ENCODE assay signal across 22 cellular contexts in genomic region chr1:167698313-167698712, GRCh38. TPM values are rescaled to one million over a fixed set of nuclear protein-coding genes. Genes with fewer than 3 reads are reported as not detected.
A peak's percentile ranks its signal among the peaks of the same experiment; 100 is the strongest.
DNase-seq lines count a peak whose midpoint lies in the region; ATAC-seq, FAIRE-seq and TF ChIP-seq lines count a peak whose summit lies in the region.
"Had no signal": no experiment of that assay in that cellular context is flagged by ENCODE, and none has a peak within 500 bp of the region (broad histone marks: within the 10 kb centered on the region; RNA-seq: fewer than 3 reads in every experiment).

No MANE protein-coding gene starts in this region.

- 55 to 62% methylated on average over 3 to 4 of the region's 4 CpGs for WGBS in aorta, 2 donors

- H3K9me1 ChIP-seq in keratinocyte (ENCODE audit: control insufficient read depth, extremely low read depth, insufficient read depth, low read length) = peaks cover 2% of the 10 kb centered on the region

- H4K20me1 ChIP-seq in keratinocyte (ENCODE audit: control insufficient read depth, extremely low read depth, insufficient read depth, low read length) = no peaks in the 10 kb centered on the region

- POLR2A ChIA-PET in activated B cell treated with CpG ODN at 0.5 μM for 24 hours (lab: Charles Lee) = interaction anchor here (2.1 to 2.6 kb wide), 2 partner anchors 10 to 16 kb away, joined by 6 to 12 read pairs; no protein-coding TSS in a partner anchor

- intact Hi-C loops in left ventricle myocardium inferior (cut with micrococcal nuclease) = no loop called here
- intact Hi-C loops in Right ventricle myocardium inferior (cut with DNase I) = no loop called here
- intact Hi-C loops in activated B cell treated with CpG ODN at 0.5 μM for 24 hours (cut with micrococcal nuclease) = no loop called here
- intact Hi-C loops in aorta (cut with DNase I) = no loop called here
- intact Hi-C loops in kidney (cut with DNase I) = no loop called here

- DNase-seq in left ventricle myocardium inferior (no peak), Right ventricle myocardium inferior (ENCODE audit: missing footprints) (no peak), activated B cell treated with CpG ODN at 0.5 μM for 24 hours (no peak), keratinocyte (ENCODE audit: low read depth, low spot score) (no peak), aorta (no peak), foreskin fibroblast (no peak), kidney (no peak), WERI-Rb-1 (no peak)
- DNase-seq: activated CD4-positive, alpha-beta T cell treated with anti-CD3 and anti-CD28 coated beads for 48 hours; mesenchymal stem cell; NCI-H1694 treated with DMSO at 0.1 percent for 48 hours; NCI-H2171; NCI-H510A treated with DMSO at 0.1 percent for 48 hours; stimulated activated CD4-positive, alpha-beta T cell treated with anti-CD3 and anti-CD28 coated beads, Interleukin-4, amount 100 ng/mL, for 1 hour; stimulated activated naive CD4-positive, alpha-beta T cell treated with Interleukin-2 at 50 U/mL for 16 hours; uterus had no signal

- no peak overlapping the region for H3K4me2 ChIP-seq in keratinocyte (ENCODE audit: control insufficient read depth, extremely low read depth, insufficient read depth, low read depth, low read length)

- no peak overlapping the region for H2AFZ ChIP-seq in keratinocyte (ENCODE audit: control insufficient read depth, low read length)

- dilution Hi-C loops in keratinocyte (cut with MboI; ENCODE audit: extremely low pct_ligation_motif_present, low sequenced_read_pairs) = no loop called here

- H3K27me3 ChIP-seq in left ventricle myocardium inferior (ENCODE audit: low read depth) (no peaks in the 10 kb centered on the region), keratinocyte (ENCODE audit: control insufficient read depth, extremely low read depth, insufficient read depth, low read length) (peaks cover 4% of the 10 kb centered on the region), aorta (ENCODE audit: control insufficient read depth in 1 of 2, insufficient read depth in 2 of 2, low read length in 1 of 2) (no peaks in the 10 kb centered on the region), WERI-Rb-1 (ENCODE audit: insufficient read depth, low read depth, severe bottlenecking) (no peaks in the 10 kb centered on the region)
- H3K27me3 ChIP-seq: Peyer's patch, SJSA1, testis, uterus had no signal

- H3K27me3 Mint-ChIP-seq in activated B cell treated with CpG ODN at 0.5 μM for 24 hours = no peaks in the 10 kb centered on the region

- H3K27ac ChIP-seq in left ventricle myocardium inferior (replicated peaks) (peak overlapping the region; percentile 91), keratinocyte (ENCODE audit: control insufficient read depth, insufficient read depth, low read length) (no peak overlapping the region), aorta (ENCODE audit: low read depth in 1 of 2, low read length in 2 of 2) (no peak overlapping the region), kidney (ENCODE audit: low read depth in 2 of 2, low read length in 2 of 2) (no peak overlapping the region), WERI-Rb-1 (no peak overlapping the region)
- H3K27ac ChIP-seq: SJSA1, testis, uterus had no signal

- peaks cover 80% of the 10 kb centered on the region for H3K36me3 ChIP-seq in left ventricle myocardium inferior
- H3K36me3 ChIP-seq in keratinocyte (ENCODE audit: control insufficient read depth in 2 of 2, extremely low read depth in 1 of 2, insufficient read depth in 2 of 2, low read length in 2 of 2) = no peaks in the 10 kb centered on the region
- no peaks in the 10 kb centered on the region for H3K36me3 ChIP-seq in aorta (ENCODE audit: control insufficient read depth in 1 of 2, insufficient read depth in 2 of 2, low read length in 1 of 2)
- no peaks in the 10 kb centered on the region for H3K36me3 ChIP-seq in kidney (ENCODE audit: control insufficient read depth in 1 of 2, insufficient read depth in 2 of 2, low read length in 2 of 2)
- no peaks in the 10 kb centered on the region for H3K36me3 ChIP-seq in WERI-Rb-1
- H3K36me3 ChIP-seq: HAP-1, SJSA1, uterus had no signal

- H3K79me2 ChIP-seq in keratinocyte (ENCODE audit: control insufficient read depth, insufficient read depth, low read length) = no peaks in the 10 kb centered on the region

- H3K9me3 Mint-ChIP-seq in activated B cell treated with CpG ODN at 0.5 μM for 24 hours = no peaks in the 10 kb centered on the region

- H3K27ac Mint-ChIP-seq in activated B cell treated with CpG ODN at 0.5 μM for 24 hours = peak overlapping the region; percentile 61

- CTCF ChIA-PET in activated B cell treated with CpG ODN at 0.5 μM for 24 hours (lab: Charles Lee) = interaction anchor here (1.4 to 2.5 kb wide), 2 partner anchors 10 to 99 kb away, joined by 3 to 12 read pairs; no protein-coding TSS in a partner anchor

- H3K9ac ChIP-seq in keratinocyte (ENCODE audit: control insufficient read depth, extremely low read depth, insufficient read depth, low read length) (no peak overlapping the region), kidney (ENCODE audit: low read length in 2 of 2) (no peak overlapping the region)

- FAIRE-seq in keratinocyte (lab: Jason Lieb, UNC) = peak; percentile 46
- no peak for FAIRE-seq in kidney (lab: Jason Lieb, UNC)
- FAIRE-seq: TTC549 had no signal

- no peaks in the 10 kb centered on the region for H3K9me3 ChIP-seq in left ventricle myocardium inferior (replicated peaks)
- H3K9me3 ChIP-seq in keratinocyte (ENCODE audit: control insufficient read depth, low read depth, low read length) = no peaks in the 10 kb centered on the region
- no peaks in the 10 kb centered on the region for H3K9me3 ChIP-seq in aorta (ENCODE audit: control insufficient read depth, low read length)
- no peaks in the 10 kb centered on the region for H3K9me3 ChIP-seq in kidney (ENCODE audit: control insufficient read depth in 1 of 2, low read length in 2 of 2)
- H3K9me3 ChIP-seq in WERI-Rb-1 (ENCODE audit: severe bottlenecking) = no peaks in the 10 kb centered on the region
- H3K9me3 ChIP-seq: HAP-1, Peyer's patch, SJSA1, testis, uterus had no signal

- no peak overlapping the region for H3K4me3 ChIP-seq in left ventricle myocardium inferior
- no peak overlapping the region for H3K4me3 ChIP-seq in keratinocyte (ENCODE audit: control insufficient read depth in 2 of 3, extremely low read depth in 1 of 3, insufficient read depth in 2 of 3, low read depth in 1 of 3, low read length in 3 of 3)
- no peak overlapping the region for H3K4me3 ChIP-seq in aorta (ENCODE audit: low read length in 2 of 2)
- no peak overlapping the region for H3K4me3 ChIP-seq in foreskin fibroblast (ENCODE audit: low read depth in 1 of 2, low read length in 2 of 2)
- H3K4me3 ChIP-seq in kidney (ENCODE audit: low read length in 2 of 2) = no peak overlapping the region
- H3K4me3 ChIP-seq in WERI-Rb-1 (ENCODE audit: low read depth, low read length) = no peak overlapping the region
- H3K4me3 ChIP-seq: coronary artery, HAP-1, Peyer's patch, SJSA1, testis, uterus had no signal

- TF ChIP-seq CTCF in left ventricle myocardium inferior (IDR thresholded peaks at IDR 0.05; ENCODE audit: borderline replicate concordance) (no peak), activated B cell treated with CpG ODN at 0.5 μM for 24 hours (IDR thresholded peaks at IDR 0.05) (no peak), keratinocyte (optimal IDR thresholded peaks at IDR 0.05 in 1 of 3, IDR thresholded peaks at IDR 0.05 in 1 of 3, conservative IDR thresholded peaks at IDR 0.05 in 1 of 3; ENCODE audit: extremely low read depth in 1 of 3, insufficient read depth in 2 of 3, low read length in 3 of 3) (no peak), foreskin fibroblast (IDR thresholded peaks at IDR 0.05; ENCODE audit: low read depth, low read length) (no peak), kidney (IDR thresholded peaks at IDR 0.05; ENCODE audit: borderline replicate concordance, extremely low read depth, insufficient read depth) (no peak), WERI-Rb-1 (IDR thresholded peaks at IDR 0.05; ENCODE audit: low read depth, low read length) (no peak)

- ATAC-seq in Right ventricle myocardium inferior = no peak
- no peak for ATAC-seq in activated B cell treated with CpG ODN at 0.5 μM for 24 hours (ENCODE audit: low read depth)
- peak; percentile 39 for ATAC-seq in aorta (ENCODE audit: low FRiP score)

- H3K4me1 ChIP-seq in left ventricle myocardium inferior (peaks cover 57% of the 10 kb centered on the region), keratinocyte (ENCODE audit: control insufficient read depth, extremely low read depth, insufficient read depth, low read length) (no peaks in the 10 kb centered on the region), aorta (ENCODE audit: control insufficient read depth in 1 of 2, insufficient read depth in 2 of 2, low read length in 2 of 2) (peaks cover 4% of the 10 kb centered on the region in 2 donors), kidney (ENCODE audit: control insufficient read depth in 1 of 2, insufficient read depth in 1 of 2, low read depth in 1 of 2, low read length in 2 of 2) (peaks cover 0 to 3% of the 10 kb centered on the region in 2 donors)
- H3K4me1 ChIP-seq: HAP-1, Peyer's patch, testis, uterus had no signal

- H3K4me1 Mint-ChIP-seq in activated B cell treated with CpG ODN at 0.5 μM for 24 hours = peaks cover 28% of the 10 kb centered on the region

- H3K36me3 Mint-ChIP-seq in activated B cell treated with CpG ODN at 0.5 μM for 24 hours (ENCODE audit: low read depth) = peaks cover 93% of the 10 kb centered on the region

- no peak overlapping the region for H3K4me3 Mint-ChIP-seq in activated B cell treated with CpG ODN at 0.5 μM for 24 hours

RNA-seq across cellular contexts. Expression of gene MPZL1, which starts 23.5 kb away (rescaled TPM):
- total RNA-seq in left ventricle myocardium inferior = 28.9 TPM
- total RNA-seq in Right ventricle myocardium inferior = 47.9 TPM
- total RNA-seq in activated B cell treated with CpG ODN at 0.5 μM for 24 hours = 27.2 and 27.4 TPM in 2 replicates
- 107 to 195 TPM (median 120 TPM) in 3 replicates for polyA plus RNA-seq in keratinocyte
- polyA plus RNA-seq in keratinocyte (2011; ENCODE audit: low read depth) = 38.3 TPM
- 54.9 and 118 TPM in 2 replicates for polyA plus RNA-seq in keratinocyte (2011; cell fraction: cytosol; rRNA removed)
- 181 and 205 TPM in 2 replicates for polyA plus RNA-seq in keratinocyte (2011; cell fraction: nucleus; rRNA removed)
- 58.0 and 113 TPM in 2 replicates for polyA plus RNA-seq in keratinocyte (2012; ENCODE audit: low replicate concordance)
- polyA minus RNA-seq in keratinocyte = 63.2 to 126 TPM (median 72.7 TPM) in 3 replicates
- polyA minus RNA-seq in keratinocyte (2011; cell fraction: cytosol; rRNA and poly(A)+ RNA removed) = 83.1 TPM
- polyA minus RNA-seq in keratinocyte (2011; cell fraction: nucleus; rRNA and poly(A)+ RNA removed) = 84.3 and 219 TPM in 2 replicates
- total RNA-seq in aorta = 100 to 1,000 TPM; 101 to 148 TPM
- polyA plus RNA-seq in aorta = 10 to 100 TPM; 21.7 to 58.8 TPM
- 98.3 TPM for total RNA-seq in kidney
- polyA plus RNA-seq in kidney (ENCODE audit: insufficient read depth, low read depth, low replicate concordance) = 42.1 TPM
